ENCODE assay signal across 1 cellular context in the genomic region with DNA sequence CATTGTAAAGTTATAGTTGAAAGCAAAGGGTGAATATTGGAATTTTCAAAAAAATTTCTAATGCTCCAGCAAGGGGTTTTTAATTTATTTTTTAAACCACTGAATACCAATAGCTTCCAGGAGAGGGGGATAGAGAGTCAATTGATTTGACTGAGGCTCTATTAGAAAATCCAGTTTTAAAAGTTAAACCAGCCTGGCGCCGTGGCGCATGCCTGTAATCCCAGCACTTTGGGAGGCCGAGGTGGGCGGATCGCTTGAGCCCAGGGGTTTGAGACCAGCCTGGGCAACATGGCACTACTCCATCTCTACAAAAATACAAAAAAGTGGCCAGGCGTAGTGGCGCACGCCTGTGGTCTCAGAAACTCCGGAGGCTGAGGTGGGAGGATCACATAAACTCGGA.
TF ChIP-seq lines count a peak whose summit lies in the region.

No MANE protein-coding gene starts in this region.

TF ChIP-seq in H1, 55 proteins besides CTCF, POLR2A, EP300 and RAD21 (continued from another document):
- TF ChIP-seq, protein P1, sequence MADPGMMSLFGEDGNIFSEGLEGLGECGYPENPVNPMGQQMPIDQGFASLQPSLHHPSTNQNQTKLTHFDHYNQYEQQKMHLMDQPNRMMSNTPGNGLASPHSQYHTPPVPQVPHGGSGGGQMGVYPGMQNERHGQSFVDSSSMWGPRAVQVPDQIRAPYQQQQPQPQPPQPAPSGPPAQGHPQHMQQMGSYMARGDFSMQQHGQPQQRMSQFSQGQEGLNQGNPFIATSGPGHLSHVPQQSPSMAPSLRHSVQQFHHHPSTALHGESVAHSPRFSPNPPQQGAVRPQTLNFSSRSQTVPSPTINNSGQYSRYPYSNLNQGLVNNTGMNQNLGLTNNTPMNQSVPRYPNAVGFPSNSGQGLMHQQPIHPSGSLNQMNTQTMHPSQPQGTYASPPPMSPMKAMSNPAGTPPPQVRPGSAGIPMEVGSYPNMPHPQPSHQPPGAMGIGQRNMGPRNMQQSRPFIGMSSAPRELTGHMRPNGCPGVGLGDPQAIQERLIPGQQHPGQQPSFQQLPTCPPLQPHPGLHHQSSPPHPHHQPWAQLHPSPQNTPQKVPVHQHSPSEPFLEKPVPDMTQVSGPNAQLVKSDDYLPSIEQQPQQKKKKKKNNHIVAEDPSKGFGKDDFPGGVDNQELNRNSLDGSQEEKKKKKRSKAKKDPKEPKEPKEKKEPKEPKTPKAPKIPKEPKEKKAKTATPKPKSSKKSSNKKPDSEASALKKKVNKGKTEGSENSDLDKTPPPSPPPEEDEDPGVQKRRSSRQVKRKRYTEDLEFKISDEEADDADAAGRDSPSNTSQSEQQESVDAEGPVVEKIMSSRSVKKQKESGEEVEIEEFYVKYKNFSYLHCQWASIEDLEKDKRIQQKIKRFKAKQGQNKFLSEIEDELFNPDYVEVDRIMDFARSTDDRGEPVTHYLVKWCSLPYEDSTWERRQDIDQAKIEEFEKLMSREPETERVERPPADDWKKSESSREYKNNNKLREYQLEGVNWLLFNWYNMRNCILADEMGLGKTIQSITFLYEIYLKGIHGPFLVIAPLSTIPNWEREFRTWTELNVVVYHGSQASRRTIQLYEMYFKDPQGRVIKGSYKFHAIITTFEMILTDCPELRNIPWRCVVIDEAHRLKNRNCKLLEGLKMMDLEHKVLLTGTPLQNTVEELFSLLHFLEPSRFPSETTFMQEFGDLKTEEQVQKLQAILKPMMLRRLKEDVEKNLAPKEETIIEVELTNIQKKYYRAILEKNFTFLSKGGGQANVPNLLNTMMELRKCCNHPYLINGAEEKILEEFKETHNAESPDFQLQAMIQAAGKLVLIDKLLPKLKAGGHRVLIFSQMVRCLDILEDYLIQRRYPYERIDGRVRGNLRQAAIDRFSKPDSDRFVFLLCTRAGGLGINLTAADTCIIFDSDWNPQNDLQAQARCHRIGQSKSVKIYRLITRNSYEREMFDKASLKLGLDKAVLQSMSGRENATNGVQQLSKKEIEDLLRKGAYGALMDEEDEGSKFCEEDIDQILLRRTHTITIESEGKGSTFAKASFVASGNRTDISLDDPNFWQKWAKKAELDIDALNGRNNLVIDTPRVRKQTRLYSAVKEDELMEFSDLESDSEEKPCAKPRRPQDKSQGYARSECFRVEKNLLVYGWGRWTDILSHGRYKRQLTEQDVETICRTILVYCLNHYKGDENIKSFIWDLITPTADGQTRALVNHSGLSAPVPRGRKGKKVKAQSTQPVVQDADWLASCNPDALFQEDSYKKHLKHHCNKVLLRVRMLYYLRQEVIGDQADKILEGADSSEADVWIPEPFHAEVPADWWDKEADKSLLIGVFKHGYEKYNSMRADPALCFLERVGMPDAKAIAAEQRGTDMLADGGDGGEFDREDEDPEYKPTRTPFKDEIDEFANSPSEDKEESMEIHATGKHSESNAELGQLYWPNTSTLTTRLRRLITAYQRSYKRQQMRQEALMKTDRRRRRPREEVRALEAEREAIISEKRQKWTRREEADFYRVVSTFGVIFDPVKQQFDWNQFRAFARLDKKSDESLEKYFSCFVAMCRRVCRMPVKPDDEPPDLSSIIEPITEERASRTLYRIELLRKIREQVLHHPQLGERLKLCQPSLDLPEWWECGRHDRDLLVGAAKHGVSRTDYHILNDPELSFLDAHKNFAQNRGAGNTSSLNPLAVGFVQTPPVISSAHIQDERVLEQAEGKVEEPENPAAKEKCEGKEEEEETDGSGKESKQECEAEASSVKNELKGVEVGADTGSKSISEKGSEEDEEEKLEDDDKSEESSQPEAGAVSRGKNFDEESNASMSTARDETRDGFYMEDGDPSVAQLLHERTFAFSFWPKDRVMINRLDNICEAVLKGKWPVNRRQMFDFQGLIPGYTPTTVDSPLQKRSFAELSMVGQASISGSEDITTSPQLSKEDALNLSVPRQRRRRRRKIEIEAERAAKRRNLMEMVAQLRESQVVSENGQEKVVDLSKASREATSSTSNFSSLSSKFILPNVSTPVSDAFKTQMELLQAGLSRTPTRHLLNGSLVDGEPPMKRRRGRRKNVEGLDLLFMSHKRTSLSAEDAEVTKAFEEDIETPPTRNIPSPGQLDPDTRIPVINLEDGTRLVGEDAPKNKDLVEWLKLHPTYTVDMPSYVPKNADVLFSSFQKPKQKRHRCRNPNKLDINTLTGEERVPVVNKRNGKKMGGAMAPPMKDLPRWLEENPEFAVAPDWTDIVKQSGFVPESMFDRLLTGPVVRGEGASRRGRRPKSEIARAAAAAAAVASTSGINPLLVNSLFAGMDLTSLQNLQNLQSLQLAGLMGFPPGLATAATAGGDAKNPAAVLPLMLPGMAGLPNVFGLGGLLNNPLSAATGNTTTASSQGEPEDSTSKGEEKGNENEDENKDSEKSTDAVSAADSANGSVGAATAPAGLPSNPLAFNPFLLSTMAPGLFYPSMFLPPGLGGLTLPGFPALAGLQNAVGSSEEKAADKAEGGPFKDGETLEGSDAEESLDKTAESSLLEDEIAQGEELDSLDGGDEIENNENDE (IDR thresholded peaks at IDR 0.05; ENCODE audit: insufficient replicate concordance, low read length): no peak
- TF ChIP-seq SAP30 (IDR thresholded peaks at IDR 0.05; ENCODE audit: insufficient read depth, insufficient replicate concordance, low read length): no peak
TF ChIP-seq in H1: peak in this region for 0.
